Comparison of ENCODE assay signal across 8 cellular contexts in the genomic region with DNA sequence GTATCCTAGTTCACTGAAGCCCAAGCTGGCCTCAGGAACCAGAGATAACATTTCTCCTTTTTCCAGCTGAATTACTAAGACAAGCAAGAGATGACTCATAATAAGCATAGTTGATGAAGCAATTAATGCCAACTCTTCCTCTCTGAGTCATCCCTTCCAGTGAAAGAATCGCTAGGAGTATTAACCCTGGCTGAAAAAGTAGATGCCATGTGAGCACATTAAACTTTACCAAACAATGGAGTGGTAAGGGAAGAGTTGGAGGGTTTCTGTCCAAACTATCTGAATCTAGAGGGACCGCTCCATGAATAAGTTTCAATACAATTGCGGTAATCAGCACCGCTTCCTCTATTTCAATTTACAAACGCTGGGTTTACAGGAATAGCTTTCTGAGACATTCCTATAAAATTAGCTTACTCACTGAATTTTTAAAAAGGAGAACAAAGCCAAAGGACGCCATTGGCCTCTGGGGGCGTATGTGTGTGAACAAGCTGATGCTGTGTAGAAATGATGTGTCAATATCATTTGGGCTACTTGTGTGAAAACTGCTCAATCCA. TPM values are rescaled to one million over a fixed set of nuclear protein-coding genes. Genes with fewer than 3 reads are reported as not detected.
DNase-seq lines count a peak whose midpoint lies in the region; ATAC-seq and TF ChIP-seq lines count a peak whose summit lies in the region.

No MANE protein-coding gene starts in this region.

- H3K4me3 Mint-ChIP-seq in natural killer cell treated with Interleukin-12 subunit alpha and Interleukin-12 subunit beta and Interleukin-15 and Interleukin-18, amount 100 ng/mL, for 72 hours, result peak overlapping the region; percentile 84

- DNase-seq in AG08396 (ENCODE audit: low spot score) (peak; percentile 40), HS-5 (ENCODE audit: low read depth) (peak; percentile 94), UCSD-AML1 (lab: John Stamatoyannopoulos, UW; ENCODE audit: unreplicated experiment) (peak; percentile 32), erythroblast (lab: John Stamatoyannopoulos, UW) (peak; percentile 22 to 70), NCI-H1105 (lab: John Stamatoyannopoulos, UW) (no peak), mesenteric fat pad (ENCODE audit: low spot score) (no peak)
- no peak for DNase-seq in natural killer cell treated with Interleukin-12 subunit alpha and Interleukin-12 subunit beta and Interleukin-15 and Interleukin-18, amount 100 ng/mL, for 72 hours (ENCODE audit: low spot score)

- H3K9me3 Mint-ChIP-seq in natural killer cell treated with Interleukin-12 subunit alpha and Interleukin-12 subunit beta and Interleukin-15 and Interleukin-18, amount 100 ng/mL, for 72 hours, result no peaks in the 10 kb centered on the region

- no peak for TF ChIP-seq POLR2A in erythroblast (IDR thresholded peaks at IDR 0.05; ENCODE audit: low read length)

- no peaks in the 10 kb centered on the region for H3K27me3 Mint-ChIP-seq in natural killer cell treated with Interleukin-12 subunit alpha and Interleukin-12 subunit beta and Interleukin-15 and Interleukin-18, amount 100 ng/mL, for 72 hours

- ATAC-seq in GM18511 (IDR thresholded peaks at IDR 0.05; ENCODE audit: unreplicated experiment), result peak; percentile 58
- peak; percentile 60 to 84 for ATAC-seq in natural killer cell treated with Interleukin-12 subunit alpha and Interleukin-12 subunit beta and Interleukin-15 and Interleukin-18, amount 100 ng/mL, for 72 hours

- peaks cover 47 to 59% of the 10 kb centered on the region in 2 donors for H3K4me1 Mint-ChIP-seq in natural killer cell treated with Interleukin-12 subunit alpha and Interleukin-12 subunit beta and Interleukin-15 and Interleukin-18, amount 100 ng/mL, for 72 hours (ENCODE audit: low read depth in 2 of 2)

- peaks cover 4% of the 10 kb centered on the region for H3K36me3 Mint-ChIP-seq in natural killer cell treated with Interleukin-12 subunit alpha and Interleukin-12 subunit beta and Interleukin-15 and Interleukin-18, amount 100 ng/mL, for 72 hours

- peak overlapping the region; percentile 92 to 93 for H3K27ac Mint-ChIP-seq in natural killer cell treated with Interleukin-12 subunit alpha and Interleukin-12 subunit beta and Interleukin-15 and Interleukin-18, amount 100 ng/mL, for 72 hours

RNA-seq across cellular contexts. Expression of a gene that starts 48.3 kb away (rescaled TPM):
- 100 to 1,000 TPM in 1 of 2 donors, 10 to 100 TPM in 1; 56.4 to 103 TPM for total RNA-seq in natural killer cell treated with Interleukin-12 subunit alpha and Interleukin-12 subunit beta and Interleukin-15 and Interleukin-18, amount 100 ng/mL, for 72 hours
- 36.0 TPM for total RNA-seq in mesenteric fat pad

Comparison
In these comparisons a context has a peak if more than half of its experiments do, and no peak if none do; other contexts are left out.
1. DNase-seq: peak in AG08396 (single experiment), HS-5 (single experiment), UCSD-AML1 (single experiment) and erythroblast (2 of 2); none in natural killer cell treated with Interleukin-12 subunit alpha and Interleukin-12 subunit beta and Interleukin-15 and Interleukin-18, amount 100 ng/mL, for 72 hours (single experiment), NCI-H1105 (single experiment) and mesenteric fat pad (single experiment).